1 cellular context compared by ENCODE assay signal in genomic region chr20:50405915-50406609, GRCh38.
TF ChIP-seq lines count a peak whose summit lies in the region.

No MANE protein-coding gene starts in this region.

TF ChIP-seq in HepG2, 621 proteins besides CTCF, POLR2A, EP300 and RAD21 (continued from another document and continues in another):
- TF ChIP-seq AHDC1 (CRISPR knock-in tag; IDR thresholded peaks at IDR 0.05; ENCODE audit: borderline replicate concordance) (peak; percentile 73; the same call in 1 of the 2 replicates), CEBPZ (IDR thresholded peaks at IDR 0.05; ENCODE audit: low read length) (no peak), ZNF704 (CRISPR knock-in tag; IDR thresholded peaks at IDR 0.05; ENCODE audit: borderline replicate concordance) (no peak), MBNL3 (CRISPR knock-in tag; conservative IDR thresholded peaks at IDR 0.05) (no peak), NFE2 (CRISPR knock-in tag; IDR thresholded peaks at IDR 0.05) (no peak), CCAR2 (optimal IDR thresholded peaks at IDR 0.05; ENCODE audit: low read depth, low read length) (no peak), KLF9 (CRISPR knock-in tag; IDR thresholded peaks at IDR 0.05; ENCODE audit: low read depth) (no peak), ZBTB20 (CRISPR knock-in tag; IDR thresholded peaks at IDR 0.05; ENCODE audit: borderline replicate concordance, low read depth) (peak; percentile 79; the same call in 1 of the 2 replicates), ZNF772 (CRISPR knock-in tag; IDR thresholded peaks at IDR 0.05) (no peak), ZNF574 (CRISPR knock-in tag; IDR thresholded peaks at IDR 0.05) (peak; percentile 6; the same call in 1 of the 2 replicates), ZZZ3 (CRISPR knock-in tag; IDR thresholded peaks at IDR 0.05; ENCODE audit: borderline replicate concordance) (no peak), CSRNP2 (CRISPR knock-in tag; conservative IDR thresholded peaks at IDR 0.05; ENCODE audit: low read depth) (no peak), CBX1 (IDR thresholded peaks at IDR 0.05; ENCODE audit: low read depth) (peak; percentile 93), ZNF318 (CRISPR knock-in tag; IDR thresholded peaks at IDR 0.05) (peak; percentile 35; the same call in 1 of the 2 replicates), JARID2 (CRISPR knock-in tag; IDR thresholded peaks at IDR 0.05; ENCODE audit: insufficient replicate concordance) (no peak), ZNF468 (CRISPR knock-in tag; IDR thresholded peaks at IDR 0.05) (no peak), ZNF562 (CRISPR knock-in tag; IDR thresholded peaks at IDR 0.05; ENCODE audit: borderline replicate concordance) (no peak), U2AF1 (optimal IDR thresholded peaks at IDR 0.05; ENCODE audit: low read depth, low read length) (no peak), BHLHE40 (IDR thresholded peaks at IDR 0.05; ENCODE audit: low read length) (no peak), HNF1A (IDR thresholded peaks at IDR 0.05; ENCODE audit: low read depth) (0 out of 2 replicates have a peak, but pooled peaks have one; percentile 39), HNF1A (CRISPR knock-in tag; IDR thresholded peaks at IDR 0.05; ENCODE audit: borderline replicate concordance) (peak; percentile 91), CC2D1A (CRISPR knock-in tag; IDR thresholded peaks at IDR 0.05) (peak; percentile 17; the same call in 1 of the 2 replicates)
